ENCODE assay signal across 19 cellular contexts in genomic region chr17:15893333-15894024, GRCh38. TPM values are rescaled to one million over a fixed set of nuclear protein-coding genes. Genes with fewer than 3 reads are reported as not detected.
A peak's percentile ranks its signal among the peaks of the same experiment; 100 is the strongest.
DNase-seq lines count a peak whose midpoint lies in the region; ATAC-seq and TF ChIP-seq lines count a peak whose summit lies in the region.
"Had no signal": no experiment of that assay in that cellular context is flagged by ENCODE, and none has a peak within 500 bp of the region (broad histone marks: within the 10 kb centered on the region; RNA-seq: fewer than 3 reads in every experiment).

No MANE protein-coding gene starts in this region.

- DNase-seq in EH (ENCODE audit: low read depth) (peak; percentile 59), hepatocyte (ENCODE audit: low spot score) (no peak), omental fat pad (ENCODE audit: low spot score) (no peak), SKM-1 (lab: John Stamatoyannopoulos, UW; ENCODE audit: unreplicated experiment) (no peak), OCI-M1 (lab: John Stamatoyannopoulos, UW) (no peak)
- DNase-seq: activated CD4-positive, alpha-beta memory T cell treated with anti-CD3 and anti-CD28 coated beads for 36 hours; activated naive CD8-positive, alpha-beta T cell treated with anti-CD3 and anti-CD28 coated beads, Interleukin-2, amount 50 U/mL, for 24 hours; activated T-cell treated with anti-CD3 and anti-CD28 coated beads, Interleukin-2, amount 50 U/mL, for 48 hours; AML-193; NCI-H2081 treated with DMSO at 0.1 percent for 48 hours; stimulated activated CD4-positive, alpha-beta T cell treated with anti-CD3 and anti-CD28 coated beads, Interleukin-4, amount 100 ng/mL, for 1 hour; stimulated activated CD8-positive, alpha-beta memory T cell treated with anti-CD3 and anti-CD28 coated beads, Interleukin-4, amount 100 ng/mL, for 48 hours had no signal

- no peak overlapping the region for H3K4me3 ChIP-seq in hepatocyte
- H3K4me3 ChIP-seq: gastroesophageal sphincter, HAP-1, suprapubic skin had no signal

- no peaks in the 10 kb centered on the region for H3K79me2 ChIP-seq in hepatocyte

- TF ChIP-seq CTCF in VCaP (conservative IDR thresholded peaks at IDR 0.05): no peak
- TF ChIP-seq CTCF in hepatocyte (IDR thresholded peaks at IDR 0.05; ENCODE audit: poor library complexity): no peak
- TF ChIP-seq CTCF in omental fat pad (IDR thresholded peaks at IDR 0.05): no peak

- peak overlapping the region; percentile 11 for H3K4me2 ChIP-seq in hepatocyte

- no peaks in the 10 kb centered on the region for H3K36me3 ChIP-seq in hepatocyte (replicated peaks; ENCODE audit: insufficient read depth, low read depth)
- H3K36me3 ChIP-seq: gastroesophageal sphincter, HAP-1, suprapubic skin had no signal

- no peaks in the 10 kb centered on the region for H3K27me3 ChIP-seq in hepatocyte
- H3K27me3 ChIP-seq: gastroesophageal sphincter, suprapubic skin had no signal

- peaks cover 6% of the 10 kb centered on the region for H3K4me1 ChIP-seq in hepatocyte (ENCODE audit: insufficient read depth)
- H3K4me1 ChIP-seq: HAP-1 had no signal

- 33% methylated on average over 3 of the region's 3 CpGs for WGBS in hepatocyte (ENCODE audit: low lambda C conversion rate, missing lambda C conversion rate)

- no peak overlapping the region for H2AFZ ChIP-seq in hepatocyte

- ATAC-seq in omental fat pad (ENCODE audit: low FRiP score) (peak; percentile 62), GM18858 (IDR thresholded peaks at IDR 0.05; ENCODE audit: unreplicated experiment) (no peak), GM19397 (IDR thresholded peaks at IDR 0.05; ENCODE audit: unreplicated experiment) (no peak)
- ATAC-seq: activated naive CD8-positive, alpha-beta T cell treated with anti-CD3 and anti-CD28 coated beads, Interleukin-2, amount 50 U/mL, for 24 hours; gastroesophageal sphincter; SK-N-SH treated with all-trans-retinoic acid at 6 μM for 48 hours had no signal

- H4K20me1 ChIP-seq in hepatocyte (ENCODE audit: insufficient read depth, poor library complexity, severe bottlenecking): no peaks in the 10 kb centered on the region

- no peaks in the 10 kb centered on the region for H3K9me3 ChIP-seq in hepatocyte (ENCODE audit: low read depth)
- H3K9me3 ChIP-seq: gastroesophageal sphincter, HAP-1, suprapubic skin had no signal

- H3K27ac ChIP-seq in VCaP (peak overlapping the region; percentile 82), hepatocyte (no peak overlapping the region)
- H3K27ac ChIP-seq: gastroesophageal sphincter, suprapubic skin had no signal

- no peaks in the 10 kb centered on the region for H3K9me2 ChIP-seq in hepatocyte (replicated peaks; ENCODE audit: insufficient read depth)

RNA-seq across cellular contexts. Expression of gene ADORA2B, which starts 51.5 kb away (rescaled TPM):
- total RNA-seq in hepatocyte (9.2 and 11.4 TPM in 2 replicates), omental fat pad (1 to 10 TPM in 2 of 4 donors, under 1 TPM in 1, not detected in 1; 0.82 to 5.6 (median 2.1) TPM)
- 11.7 and 15.4 TPM in 2 replicates for polyA plus RNA-seq in hepatocyte
